Comparison of ENCODE assay signal across 8 cellular contexts in genomic region chr12:52151859-52152783, GRCh38. TPM values are rescaled to one million over a fixed set of nuclear protein-coding genes. Genes with fewer than 3 reads are reported as not detected.
DNase-seq lines count a peak whose midpoint lies in the region; ATAC-seq and TF ChIP-seq lines count a peak whose summit lies in the region.

No MANE protein-coding gene starts in this region.

- in situ Hi-C loops in T47D (cut with HindIII; ENCODE audit: low pct_unique_long_range_greater_than_20kb, low sequenced_read_pairs), result no loop called here

- no peak for ATAC-seq in GM19324 (IDR thresholded peaks at IDR 0.05; ENCODE audit: low FRiP score, unreplicated experiment)
- no peak for ATAC-seq in GM19463 (IDR thresholded peaks at IDR 0.05; ENCODE audit: unreplicated experiment)

- DNase-seq in HL-60 (ENCODE audit: low read depth in 1 of 2, low spot score in 1 of 2), result peak; percentile 35 to 38
- DNase-seq in T47D (ENCODE audit: low read depth in 1 of 2, low spot score in 1 of 2), result peak; percentile 79 to 87
- no peak for DNase-seq in kidney epithelial cell (ENCODE audit: low read depth)
- peak; percentile 75 to 79 for DNase-seq in stimulated activated CD4-positive, alpha-beta T cell treated with anti-CD3 and anti-CD28 coated beads, Interleukin-2, amount 100 ng/mL, for 24 hours

- H3K27me3 ChIP-seq in HL-60 (ENCODE audit: insufficient read depth, poor library complexity, severe bottlenecking) (peaks cover 2% of the 10 kb centered on the region), kidney epithelial cell (ENCODE audit: control insufficient read depth, insufficient read depth, low read length) (no peaks in the 10 kb centered on the region)

- H3K4me3 ChIP-seq in HL-60 (replicated peaks; ENCODE audit: insufficient read depth, low read length) (no peak overlapping the region), WI38 (ENCODE audit: low read depth, low read length) (peak overlapping the region; percentile 21), kidney epithelial cell (ENCODE audit: low read depth, low read length) (peak overlapping the region; percentile 21)

- H3K27ac ChIP-seq in C4-2B (peak overlapping the region; percentile 42), HL-60 (replicated peaks) (no peak overlapping the region)

- TF ChIP-seq CTCF in C4-2B (conservative IDR thresholded peaks at IDR 0.05) (peak; percentile 98), HL-60 (IDR thresholded peaks at IDR 0.05; ENCODE audit: insufficient read depth, low read length) (peak; percentile 61), WI38 (IDR thresholded peaks at IDR 0.05; ENCODE audit: low read depth, low read length) (peak; percentile 84), kidney epithelial cell (IDR thresholded peaks at IDR 0.05; ENCODE audit: insufficient read depth, low read length, poor library complexity, severe bottlenecking) (peak; percentile 73)

- no peaks in the 10 kb centered on the region for H3K36me3 ChIP-seq in kidney epithelial cell (ENCODE audit: control insufficient read depth, insufficient read depth, low read length)

RNA-seq across cellular contexts. Expression of gene KRT80, which starts 39.7 kb away (rescaled TPM):
- total RNA-seq in kidney epithelial cell, result 18.5 and 19.4 TPM in 2 replicates
